26 cellular contexts compared by ENCODE assay signal in genomic region chr21:36080386-36080785, GRCh38. TPM values are rescaled to one million over a fixed set of nuclear protein-coding genes. Genes with fewer than 3 reads are reported as not detected.
DNase-seq lines count a peak whose midpoint lies in the region; ATAC-seq, FAIRE-seq and TF ChIP-seq lines count a peak whose summit lies in the region.
"Had no signal": no experiment of that assay in that cellular context is flagged by ENCODE, and none has a peak within 500 bp of the region (broad histone marks: within the 10 kb centered on the region; RNA-seq: fewer than 3 reads in every experiment).

No MANE protein-coding gene starts in this region.

- no peaks in the 10 kb centered on the region for H3K9me1 ChIP-seq in keratinocyte (ENCODE audit: control insufficient read depth, extremely low read depth, insufficient read depth, low read length)

- FAIRE-seq in keratinocyte (lab: Jason Lieb, UNC), result peak; percentile 91
- FAIRE-seq: GM12892 had no signal

- H3K9me3 Mint-ChIP-seq in activated naive CD4-positive, alpha-beta T cell treated with anti-CD3 and anti-CD28 coated beads for 36 hours, result no peaks in the 10 kb centered on the region
- H3K9me3 Mint-ChIP-seq in activated naive CD4-positive, alpha-beta T cell treated with anti-CD3 and anti-CD28 coated beads, Interleukin-2, amount 50 U/mL, for 72 hours, result peaks cover 7% of the 10 kb centered on the region in 2 donors
- H3K9me3 Mint-ChIP-seq: CD8-positive, alpha-beta memory T cell; stimulated activated naive CD8-positive, alpha-beta T cell treated with anti-CD3 and anti-CD28 coated beads, Interleukin-15, Interleukin-2, amounts not matched to agents 100 ng/mL and 50 ng/mL, for 24 hours; type B pancreatic cell had no signal

- H4K20me1 ChIP-seq in mammary epithelial cell (ENCODE audit: insufficient read depth, low read length) (no peaks in the 10 kb centered on the region), keratinocyte (ENCODE audit: control insufficient read depth, extremely low read depth, insufficient read depth, low read length) (no peaks in the 10 kb centered on the region)

- H3K9ac ChIP-seq in mammary epithelial cell (ENCODE audit: insufficient read depth, low read length) (no peak overlapping the region), keratinocyte (ENCODE audit: control insufficient read depth, extremely low read depth, insufficient read depth, low read length) (no peak overlapping the region)

- no TSS peak for BruUV-seq in mammary epithelial cell (replicated peaks; lab: Mats Ljungman, UMichigan)

- H3K27ac Mint-ChIP-seq in activated naive CD4-positive, alpha-beta T cell treated with anti-CD3 and anti-CD28 coated beads for 36 hours, result peak overlapping the region; percentile 82
- peak overlapping the region in 1 of 2 donors; percentile 74 for H3K27ac Mint-ChIP-seq in activated naive CD4-positive, alpha-beta T cell treated with anti-CD3 and anti-CD28 coated beads, Interleukin-2, amount 50 U/mL, for 72 hours
- H3K27ac Mint-ChIP-seq: type B pancreatic cell had no signal

- H3K4me1 ChIP-seq in mammary epithelial cell (ENCODE audit: insufficient read depth, low read length) (peaks cover 5% of the 10 kb centered on the region), keratinocyte (ENCODE audit: control insufficient read depth, extremely low read depth, insufficient read depth, low read length) (peaks cover 18% of the 10 kb centered on the region), stomach (peaks cover 0 to 23% (median 6%) of the 10 kb centered on the region in 4 donors)
- H3K4me1 ChIP-seq: body of pancreas had no signal

- in situ Hi-C loops in mammary epithelial cell (cut with MboI; ENCODE audit: low sequenced_read_pairs in 2 of 2), result no loop called here

- no peak for ATAC-seq in activated naive CD4-positive, alpha-beta T cell treated with anti-CD3 and anti-CD28 coated beads, Interleukin-2, amount 50 U/mL, for 72 hours
- no peak for ATAC-seq in HG02763 (IDR thresholded peaks at IDR 0.05; ENCODE audit: unreplicated experiment)
- ATAC-seq: body of pancreas, heart right ventricle, left cardiac atrium, Right ventricle myocardium inferior had no signal

- no peak overlapping the region for H3K4me3 Mint-ChIP-seq in activated naive CD4-positive, alpha-beta T cell treated with anti-CD3 and anti-CD28 coated beads for 36 hours
- H3K4me3 Mint-ChIP-seq: B cell, type B pancreatic cell had no signal

- dilution Hi-C loops in mammary epithelial cell (cut with HindIII; ENCODE audit: low sequenced_read_pairs), result no loop called here
- dilution Hi-C loops in keratinocyte (cut with MboI; ENCODE audit: extremely low pct_ligation_motif_present, low sequenced_read_pairs), result no loop called here

- H3K27me3 Mint-ChIP-seq in activated naive CD4-positive, alpha-beta T cell treated with anti-CD3 and anti-CD28 coated beads for 36 hours (ENCODE audit: low read depth), result no peaks in the 10 kb centered on the region
- H3K27me3 Mint-ChIP-seq: B cell; CD8-positive, alpha-beta memory T cell; stimulated activated naive CD8-positive, alpha-beta T cell treated with anti-CD3 and anti-CD28 coated beads, Interleukin-15, Interleukin-2, amounts not matched to agents 100 ng/mL and 50 ng/mL, for 24 hours had no signal

- H3K4me2 ChIP-seq in mammary epithelial cell (ENCODE audit: insufficient read depth, low read depth, low read length) (no peak overlapping the region), keratinocyte (ENCODE audit: control insufficient read depth, extremely low read depth, insufficient read depth, low read depth, low read length) (peak overlapping the region; percentile 4)

- TF ChIP-seq CTCF in mammary epithelial cell (conservative IDR thresholded peaks at IDR 0.05 in 1 of 2, IDR thresholded peaks at IDR 0.05 in 1 of 2; ENCODE audit: extremely low read depth in 1 of 2, insufficient read depth in 1 of 2, low read depth in 1 of 2, low read length in 2 of 2) (no peak), keratinocyte (optimal IDR thresholded peaks at IDR 0.05 in 1 of 3, IDR thresholded peaks at IDR 0.05 in 1 of 3, conservative IDR thresholded peaks at IDR 0.05 in 1 of 3; ENCODE audit: extremely low read depth in 1 of 3, insufficient read depth in 2 of 3, low read length in 3 of 3) (no peak), stomach (IDR thresholded peaks at IDR 0.05) (no peak)

- TF ChIP-seq POLR2A in stomach (IDR thresholded peaks at IDR 0.05), result no peak

- 25% methylated on average over 1 of the region's 1 CpG for WGBS in mammary epithelial cell (ENCODE audit: low coverage, missing lambda C conversion rate)
- WGBS in stomach, 5 donors, result 85 to 96% (median 91%) methylated on average over 1 of the region's 1 CpG

- peaks cover 33% of the 10 kb centered on the region for H3K4me1 Mint-ChIP-seq in activated naive CD4-positive, alpha-beta T cell treated with anti-CD3 and anti-CD28 coated beads for 36 hours (ENCODE audit: low read depth)

- H3K79me2 ChIP-seq in mammary epithelial cell (ENCODE audit: insufficient read depth, low read length) (no peaks in the 10 kb centered on the region), keratinocyte (ENCODE audit: control insufficient read depth, insufficient read depth, low read length) (no peaks in the 10 kb centered on the region)

- CTCF ChIA-PET in activated naive CD4-positive, alpha-beta T cell treated with anti-CD3 and anti-CD28 coated beads for 36 hours (lab: Charles Lee), result interaction anchor here (1.2 kb wide), 1 partner anchor 32 kb away, joined by 3 read pairs; no protein-coding TSS in a partner anchor
- CTCF ChIA-PET in mammary epithelial cell (lab: Charles Lee; ENCODE audit: low non-redundant PET), result no interaction called here

- intact Hi-C loops in activated naive CD4-positive, alpha-beta T cell treated with anti-CD3 and anti-CD28 coated beads for 36 hours (cut with micrococcal nuclease), result no loop called here
- intact Hi-C loops in mammary epithelial cell (cut with micrococcal nuclease) (no loop called here), stomach (cut with DNase I; ENCODE audit: low total_unique reads) (no loop called here)

- peaks cover 2% of the 10 kb centered on the region for H3K36me3 Mint-ChIP-seq in activated naive CD4-positive, alpha-beta T cell treated with anti-CD3 and anti-CD28 coated beads for 36 hours (ENCODE audit: low read depth)
- peaks cover 7 to 8% of the 10 kb centered on the region in 2 donors for H3K36me3 Mint-ChIP-seq in activated naive CD4-positive, alpha-beta T cell treated with anti-CD3 and anti-CD28 coated beads, Interleukin-2, amount 50 U/mL, for 72 hours
- H3K36me3 Mint-ChIP-seq: type B pancreatic cell had no signal

- TF ChIP-seq EP300 in stomach (IDR thresholded peaks at IDR 0.05), result no peak

- peak overlapping the region; percentile 10 for H2AFZ ChIP-seq in mammary epithelial cell (ENCODE audit: low read depth, low read length)
- no peak overlapping the region for H2AFZ ChIP-seq in keratinocyte (ENCODE audit: control insufficient read depth, low read length)

- H3K27ac ChIP-seq in mammary epithelial cell (ENCODE audit: insufficient read depth, low read depth, low read length) (no peak overlapping the region), keratinocyte (ENCODE audit: control insufficient read depth, insufficient read depth, low read length) (no peak overlapping the region), substantia nigra (ENCODE audit: low read depth, low read length, poor library complexity, severe bottlenecking) (peak overlapping the region; percentile 3), stomach (no peak overlapping the region)
- H3K27ac ChIP-seq: body of pancreas, heart right ventricle had no signal

- H3K27me3 ChIP-seq in mammary epithelial cell (ENCODE audit: insufficient read depth, low read length) (no peaks in the 10 kb centered on the region), keratinocyte (ENCODE audit: control insufficient read depth, extremely low read depth, insufficient read depth, low read length) (no peaks in the 10 kb centered on the region), stomach (no peaks in the 10 kb centered on the region)
- H3K27me3 ChIP-seq: body of pancreas, heart right ventricle had no signal

- H3K36me3 ChIP-seq in mammary epithelial cell (ENCODE audit: insufficient read depth, low read length), result no peaks in the 10 kb centered on the region
- H3K36me3 ChIP-seq in keratinocyte (ENCODE audit: control insufficient read depth in 2 of 2, extremely low read depth in 1 of 2, insufficient read depth in 2 of 2, low read length in 2 of 2), result no peaks in the 10 kb centered on the region
- H3K36me3 ChIP-seq in stomach, result no peaks in the 10 kb centered on the region
- H3K36me3 ChIP-seq: heart right ventricle had no signal

- DNase-seq in activated naive CD4-positive, alpha-beta T cell treated with anti-CD3 and anti-CD28 coated beads for 36 hours, result no peak
- DNase-seq in activated naive CD4-positive, alpha-beta T cell treated with anti-CD3 and anti-CD28 coated beads, Interleukin-2, amount 50 U/mL, for 72 hours (ENCODE audit: low spot score in 2 of 2), result no peak
- DNase-seq in mammary epithelial cell (peak; percentile 68), keratinocyte (ENCODE audit: low read depth, low spot score) (no peak), substantia nigra (lab: John Stamatoyannopoulos, UW) (peak in 4 of 49 donors; percentile 12 to 40 (median 20)), stomach (no peak)
- DNase-seq in stimulated activated naive CD4-positive, alpha-beta T cell (lab: John Stamatoyannopoulos, UW), result no peak
- DNase-seq: activated CD4-positive, alpha-beta T cell treated with anti-CD3 and anti-CD28 coated beads for 4 hours; body of pancreas; CD8-positive, alpha-beta memory T cell; DMS 273 treated with DMSO at 0.1 percent for 48 hours; HCEC 1CT; heart right ventricle; left cardiac atrium; mesenchymal stem cell; NCI-H1417 treated with DMSO at 0.1 percent for 48 hours; NCI-H345; NCI-H748 treated with DMSO at 0.1 percent for 48 hours; stimulated activated CD4-positive, alpha-beta T cell treated with anti-CD3 and anti-CD28 coated beads, Interleukin-15, amount 100 ng/mL, for 24 hours had no signal

- H3K9me3 ChIP-seq in mammary epithelial cell (replicated peaks; ENCODE audit: insufficient read depth, low read length), result no peaks in the 10 kb centered on the region
- no peaks in the 10 kb centered on the region for H3K9me3 ChIP-seq in keratinocyte (ENCODE audit: control insufficient read depth, low read depth, low read length)
- no peaks in the 10 kb centered on the region for H3K9me3 ChIP-seq in stomach
- H3K9me3 ChIP-seq: body of pancreas had no signal

- H3K4me3 ChIP-seq in mammary epithelial cell (replicated peaks in 1 of 3; ENCODE audit: insufficient read depth in 1 of 3, low read depth in 2 of 3, low read length in 3 of 3) (no peak overlapping the region), keratinocyte (ENCODE audit: control insufficient read depth in 2 of 3, extremely low read depth in 1 of 3, insufficient read depth in 2 of 3, low read depth in 1 of 3, low read length in 3 of 3) (peak overlapping the region in 1 of 3 experiments; percentile 11), stomach (no peak overlapping the region)
- H3K4me3 ChIP-seq: body of pancreas, heart right ventricle had no signal

RNA-seq across cellular contexts. Expression of gene CBR1, which starts 10.6 kb away (rescaled TPM):
- total RNA-seq in activated naive CD4-positive, alpha-beta T cell treated with anti-CD3 and anti-CD28 coated beads for 36 hours, result 10 to 100 TPM; 27.7 to 30.4 TPM
- total RNA-seq in activated naive CD4-positive, alpha-beta T cell treated with anti-CD3 and anti-CD28 coated beads, Interleukin-2, amount 50 U/mL, for 72 hours, result 10 to 100 TPM; 33.6 to 55.6 TPM
- total RNA-seq in mammary epithelial cell, result 100 to 1,000 TPM in 1 of 2 donors, 10 to 100 TPM in 1; 95.0 to 105 TPM
- polyA plus RNA-seq in mammary epithelial cell, result 267 TPM
- polyA minus RNA-seq in mammary epithelial cell, result 93.5 TPM
- polyA plus RNA-seq in keratinocyte, result 188 to 269 TPM (median 207 TPM) in 3 replicates
- 46.5 TPM for polyA plus RNA-seq in keratinocyte (2011; ENCODE audit: low read depth)
- polyA plus RNA-seq in keratinocyte (2011; cell fraction: cytosol; rRNA removed), result 157 and 252 TPM in 2 replicates
- 136 and 160 TPM in 2 replicates for polyA plus RNA-seq in keratinocyte (2011; cell fraction: nucleus; rRNA removed)
- 109 and 180 TPM in 2 replicates for polyA plus RNA-seq in keratinocyte (2012; ENCODE audit: low replicate concordance)
- 53.4 to 72.4 TPM (median 69.5 TPM) in 3 replicates for polyA minus RNA-seq in keratinocyte
- polyA minus RNA-seq in keratinocyte (2011; cell fraction: cytosol; rRNA and poly(A)+ RNA removed), result 363 TPM
- 69.5 and 80.8 TPM in 2 replicates for polyA minus RNA-seq in keratinocyte (2011; cell fraction: nucleus; rRNA and poly(A)+ RNA removed)
- total RNA-seq in stomach, result 100 to 1,000 TPM in 3 of 5 donors, 10 to 100 TPM in 2; 79.9 to 372 (median 140) TPM
- polyA plus RNA-seq in stomach, result 100 to 1,000 TPM in 2 of 3 donors, 10 to 100 TPM in 1; 99.9 to 315 (median 169) TPM

RNA-seq across cellular contexts. Expression of gene SETD4, which starts 20.1 kb away (rescaled TPM):
- 10 to 100 TPM; 14.8 to 15.2 TPM for total RNA-seq in activated naive CD4-positive, alpha-beta T cell treated with anti-CD3 and anti-CD28 coated beads for 36 hours
- total RNA-seq in activated naive CD4-positive, alpha-beta T cell treated with anti-CD3 and anti-CD28 coated beads, Interleukin-2, amount 50 U/mL, for 72 hours, result 10 to 100 TPM; 16.7 to 21.5 TPM
- total RNA-seq in mammary epithelial cell (10 to 100 TPM; 21.3 to 29.5 TPM), stomach (10 to 100 TPM; 11.6 to 87.5 (median 46.4) TPM)
- polyA plus RNA-seq in mammary epithelial cell (9.9 TPM), keratinocyte (15.1 to 16.8 TPM (median 15.8 TPM) in 3 replicates), stomach (10 to 100 TPM in 2 of 3 donors, 1 to 10 TPM in 1; 6.9 to 19.6 (median 10.6) TPM)
- polyA minus RNA-seq in mammary epithelial cell (21.0 TPM), keratinocyte (12.2 to 14.2 TPM (median 13.4 TPM) in 3 replicates)
- polyA plus RNA-seq in keratinocyte (2011; ENCODE audit: low read depth), result 11.3 TPM
- polyA plus RNA-seq in keratinocyte (2011; cell fraction: cytosol; rRNA removed), result 10.0 and 10.5 TPM in 2 replicates
- 44.9 and 47.4 TPM in 2 replicates for polyA plus RNA-seq in keratinocyte (2011; cell fraction: nucleus; rRNA removed)
- polyA plus RNA-seq in keratinocyte (2012; ENCODE audit: low replicate concordance), result 10.5 and 12.3 TPM in 2 replicates
- polyA minus RNA-seq in keratinocyte (2011; cell fraction: cytosol; rRNA and poly(A)+ RNA removed), result 9.4 TPM
- 11.4 and 18.9 TPM in 2 replicates for polyA minus RNA-seq in keratinocyte (2011; cell fraction: nucleus; rRNA and poly(A)+ RNA removed)

RNA-seq across cellular contexts. Expression of gene CBR3, which starts 54.5 kb away (rescaled TPM):
- 10 to 100 TPM; 13.3 to 13.7 TPM for total RNA-seq in activated naive CD4-positive, alpha-beta T cell treated with anti-CD3 and anti-CD28 coated beads for 36 hours
- total RNA-seq in activated naive CD4-positive, alpha-beta T cell treated with anti-CD3 and anti-CD28 coated beads, Interleukin-2, amount 50 U/mL, for 72 hours, result 10 to 100 TPM in 1 of 2 donors, 1 to 10 TPM in 1; 9.6 to 23.2 TPM
- total RNA-seq in mammary epithelial cell, result 1 to 10 TPM; 1.2 to 5.8 TPM
- polyA plus RNA-seq in mammary epithelial cell, result 6.5 TPM
- not detected for polyA minus RNA-seq in mammary epithelial cell
- 0.70 to 1.8 TPM (median 1.3 TPM) in 3 replicates for polyA plus RNA-seq in keratinocyte
- polyA plus RNA-seq in keratinocyte (2011; ENCODE audit: low read depth), result not detected
- polyA plus RNA-seq in keratinocyte (2011; cell fraction: cytosol; rRNA removed), result 0.34 and 0.47 TPM in 2 replicates
- polyA plus RNA-seq in keratinocyte (2011; cell fraction: nucleus; rRNA removed), result 0.16 TPM in 1 of 2 replicates, not detected in the other
- 0.90 and 2.8 TPM in 2 replicates for polyA plus RNA-seq in keratinocyte (2012; ENCODE audit: low replicate concordance)
- 0.62 to 0.77 TPM in 2 of 3 replicates, not detected in the other for polyA minus RNA-seq in keratinocyte
- not detected for polyA minus RNA-seq in keratinocyte (2011; cell fraction: cytosol; rRNA and poly(A)+ RNA removed)
- polyA minus RNA-seq in keratinocyte (2011; cell fraction: nucleus; rRNA and poly(A)+ RNA removed), result 0.42 TPM in 1 of 2 replicates, not detected in the other
- 10 to 100 TPM in 1 of 5 donors, 1 to 10 TPM in 2, not detected in 2; 1.1 to 10.7 (median 4.7) TPM for total RNA-seq in stomach
- 10 to 100 TPM in 1 of 3 donors, 1 to 10 TPM in 2; 4.4 to 32.8 (median 6.4) TPM for polyA plus RNA-seq in stomach
- total RNA-seq: OCI-LY7 had no signal
